Comparison of ENCODE assay signal across 8 cellular contexts in the genomic region with DNA sequence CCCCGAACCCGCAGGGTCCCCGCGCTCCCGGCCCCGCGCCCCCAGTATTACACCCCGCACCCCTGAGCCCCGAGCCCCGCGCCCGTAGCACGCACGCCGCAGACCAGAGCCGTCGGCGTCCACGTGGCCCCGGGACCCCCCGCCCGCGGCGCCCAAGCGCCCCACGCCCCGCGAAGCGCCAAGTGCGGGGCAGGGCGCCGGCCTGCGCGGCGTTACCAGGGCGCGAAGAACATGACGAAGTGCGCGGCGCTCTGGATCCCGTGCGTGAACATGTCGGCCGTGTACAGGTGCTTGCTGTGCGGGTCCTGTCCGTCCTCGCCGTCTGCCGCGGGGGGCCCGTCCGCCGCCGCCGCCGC. TPM values are rescaled to one million over a fixed set of nuclear protein-coding genes. Genes with fewer than 3 reads are reported as not detected.
DNase-seq lines count a peak whose midpoint lies in the region; ATAC-seq and TF ChIP-seq lines count a peak whose summit lies in the region.

No MANE protein-coding gene starts in this region.

- no peak overlapping the region for H3K4me3 Mint-ChIP-seq in T-helper 17 cell

- H3K9me3 ChIP-seq in T-helper 17 cell (ENCODE audit: control insufficient read depth, low read length, poor library complexity, severe bottlenecking) (no peaks in the 10 kb centered on the region), iPS-20b (ENCODE audit: insufficient read depth, low read depth, low read length) (no peaks in the 10 kb centered on the region), tibial artery (no peaks in the 10 kb centered on the region)

- H3K9ac ChIP-seq in iPS-20b (ENCODE audit: low read depth, low read length) = no peak overlapping the region; the same call in 1 of the 2 replicates

- intact Hi-C loops in tibial artery (cut with DNase I; ENCODE audit: low total_unique reads) = loop anchor here (10.0 kb wide), 1 partner anchor 155 kb away; a partner anchor contains a TSS

- DNase-seq in HFF-Myc (ENCODE audit: extremely low read depth, low read depth) (no peak), T-helper 17 cell (no peak), tibial artery (no peak), epidermal melanocyte (ENCODE audit: insufficient read length, low spot score) (no peak), OCI-M1 (lab: John Stamatoyannopoulos, UW) (no peak), dermis blood vessel endothelial cell (no peak)

- no peak overlapping the region for H3K27ac Mint-ChIP-seq in T-helper 17 cell

- ATAC-seq in GM18511 (IDR thresholded peaks at IDR 0.05; ENCODE audit: unreplicated experiment) (peak; percentile 35), T-helper 17 cell (peak; percentile 60)

- peak overlapping the region; percentile 62 for H3K4me3 ChIP-seq in HFF-Myc (replicated peaks; ENCODE audit: low read depth, low read length)
- H3K4me3 ChIP-seq in iPS-20b (ENCODE audit: low read length) = peak overlapping the region; percentile 80; the same call in 1 of the 2 replicates
- H3K4me3 ChIP-seq in tibial artery = peak overlapping the region; percentile 68 to 86

- peaks cover 13% of the 10 kb centered on the region for H3K4me1 Mint-ChIP-seq in T-helper 17 cell

- H3K27ac ChIP-seq in iPS-20b (ENCODE audit: low read length) (no peak overlapping the region), tibial artery (peak overlapping the region; percentile 56 to 75)

- TF ChIP-seq CTCF in HFF-Myc (IDR thresholded peaks at IDR 0.05; ENCODE audit: low read depth, low read length, missing control alignments) (no peak), tibial artery (IDR thresholded peaks at IDR 0.05) (no peak)

- H3K27me3 Mint-ChIP-seq in T-helper 17 cell = no peaks in the 10 kb centered on the region

- H3K27me3 ChIP-seq in iPS-20b (ENCODE audit: insufficient read depth, low read length) (peaks cover 43% of the 10 kb centered on the region), tibial artery (no peaks in the 10 kb centered on the region)

- H3K36me3 Mint-ChIP-seq in T-helper 17 cell (ENCODE audit: low read depth) = no peaks in the 10 kb centered on the region

- H3K36me3 ChIP-seq in iPS-20b (ENCODE audit: insufficient read depth, low read depth, low read length) (no peaks in the 10 kb centered on the region), tibial artery (no peaks in the 10 kb centered on the region)

- H3K4me1 ChIP-seq in iPS-20b (ENCODE audit: insufficient read depth, low read length) (no peaks in the 10 kb centered on the region), tibial artery (peaks cover 0 to 23% (median 14%) of the 10 kb centered on the region in 4 donors)

RNA-seq across cellular contexts. Expression of a gene that starts 0.3 kb away (rescaled TPM):
- total RNA-seq in T-helper 17 cell (10 to 100 TPM; 18.6 to 19.8 TPM), dermis blood vessel endothelial cell (2,879 and 3,040 TPM in 2 replicates)

Comparison
In these comparisons a context has a peak if more than half of its experiments do, and no peak if none do; other contexts are left out.
1. RNA of a gene that starts 0.3 kb away (total RNA-seq): 2,879 to 3,040 TPM in dermis blood vessel endothelial cell; 18.6 to 19.8 TPM in T-helper 17 cell; every median in the first group is over 100 times any median in the second.
2. Peak in every context shown above with its lines, with median percentiles within 50 percentile points of each other: H3K4me3 ChIP-seq.